ENCODE assay signal across 20 cellular contexts in the genomic region with DNA sequence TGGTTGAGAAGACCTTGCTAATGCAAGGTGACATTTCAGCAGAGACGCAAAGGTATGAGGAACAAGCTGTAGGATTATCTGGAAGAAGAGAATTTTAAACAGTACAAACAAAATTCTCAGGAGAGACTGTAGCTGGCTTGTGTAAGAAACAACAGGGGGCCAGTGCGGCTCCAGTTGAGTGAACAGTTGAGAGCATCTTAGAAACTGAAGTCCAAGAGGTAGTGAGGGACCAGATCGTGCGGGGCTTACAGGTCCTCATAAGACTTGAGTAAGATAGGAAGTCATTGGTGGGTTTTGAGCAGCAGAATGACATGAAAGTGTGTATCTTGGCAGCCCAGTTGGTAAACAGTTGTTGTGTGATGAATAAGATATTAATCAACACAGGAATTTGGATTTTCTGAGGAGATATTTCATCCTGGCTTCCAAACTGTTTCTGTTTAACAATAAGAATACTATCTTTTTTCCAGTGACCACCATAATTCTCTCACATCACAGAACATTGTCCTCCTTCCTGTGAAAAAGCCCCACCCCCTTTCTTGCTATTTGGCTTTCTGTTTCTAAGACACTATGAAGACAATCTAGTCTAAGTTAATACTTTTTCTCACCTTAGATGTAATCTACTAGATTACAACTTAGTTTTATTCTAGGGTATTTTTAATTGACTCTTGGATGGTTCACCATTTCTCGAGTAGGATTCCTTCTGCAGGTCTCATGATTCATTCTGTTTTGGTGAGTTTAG.
DNase-seq lines count a peak whose midpoint lies in the region; ATAC-seq, FAIRE-seq and TF ChIP-seq lines count a peak whose summit lies in the region.
"Had no signal": no experiment of that assay in that cellular context is flagged by ENCODE, and none has a peak within 500 bp of the region (broad histone marks: within the 10 kb centered on the region; RNA-seq: fewer than 3 reads in every experiment).

No MANE protein-coding gene starts in this region.

- no peaks in the 10 kb centered on the region for H3K9me3 ChIP-seq in parathyroid adenoma (ENCODE audit: control insufficient read depth, low read length)
- H3K9me3 ChIP-seq in esophagus squamous epithelium, result no peaks in the 10 kb centered on the region

- TF ChIP-seq CTCF in parathyroid adenoma (IDR thresholded peaks at IDR 0.05), result no peak
- no peak for TF ChIP-seq CTCF in esophagus squamous epithelium (IDR thresholded peaks at IDR 0.05)

- peak; percentile 51 for ATAC-seq in activated CD8-positive, alpha-beta memory T cell treated with anti-CD3 and anti-CD28 coated beads, Interleukin-2, amount 10 ng/mL, durations not matched to agents 7 days and 5 days
- no peak for ATAC-seq in activated naive CD8-positive, alpha-beta T cell treated with anti-CD3 and anti-CD28 coated beads, Interleukin-2, amount 50 U/mL, for 24 hours
- no peak for ATAC-seq in GM18870 (IDR thresholded peaks at IDR 0.05; ENCODE audit: unreplicated experiment)

- peak overlapping the region; percentile 54 for H3K4me2 ChIP-seq in parathyroid adenoma (ENCODE audit: low read length)

- no peaks in the 10 kb centered on the region for H3K27me3 ChIP-seq in parathyroid adenoma (ENCODE audit: control insufficient read depth, insufficient read depth, low read length)
- no peaks in the 10 kb centered on the region for H3K27me3 ChIP-seq in esophagus squamous epithelium

- H3K36me3 ChIP-seq in parathyroid adenoma (ENCODE audit: control insufficient read depth, insufficient read depth, low read length) (no peaks in the 10 kb centered on the region), esophagus squamous epithelium (peaks cover 22 to 94% (median 29%) of the 10 kb centered on the region in 3 donors)

- no peak overlapping the region for H2AFZ ChIP-seq in parathyroid adenoma

- H3K27me3 Mint-ChIP-seq in activated CD8-positive, alpha-beta memory T cell treated with anti-CD3 and anti-CD28 coated beads, Interleukin-2, amount 10 ng/mL, durations not matched to agents 7 days and 5 days, result no peaks in the 10 kb centered on the region
- H3K27me3 Mint-ChIP-seq in activated naive CD8-positive, alpha-beta T cell treated with anti-CD3 and anti-CD28 coated beads, Interleukin-2, amount 50 U/mL, for 24 hours, result no peaks in the 10 kb centered on the region

- H3K79me2 ChIP-seq in parathyroid adenoma, result peaks cover 2% of the 10 kb centered on the region

- CTCF ChIA-PET in activated CD8-positive, alpha-beta memory T cell treated with anti-CD3 and anti-CD28 coated beads, Interleukin-2, amount 10 ng/mL, durations not matched to agents 7 days and 5 days (lab: Charles Lee), result interaction anchor here (0.9 kb wide), 1 partner anchor 10 kb away, joined by 3 read pairs; no protein-coding TSS in a partner anchor

- no peak overlapping the region for H3K27ac Mint-ChIP-seq in activated CD8-positive, alpha-beta memory T cell treated with anti-CD3 and anti-CD28 coated beads, Interleukin-2, amount 10 ng/mL, durations not matched to agents 7 days and 5 days
- peak overlapping the region; percentile 40 for H3K27ac Mint-ChIP-seq in activated naive CD8-positive, alpha-beta T cell treated with anti-CD3 and anti-CD28 coated beads, Interleukin-2, amount 50 U/mL, for 24 hours

- 93% methylated on average over 5 of the region's 5 CpGs for WGBS in esophagus squamous epithelium, 2 donors

- no peak overlapping the region for H3K4me3 Mint-ChIP-seq in activated CD8-positive, alpha-beta memory T cell treated with anti-CD3 and anti-CD28 coated beads, Interleukin-2, amount 10 ng/mL, durations not matched to agents 7 days and 5 days
- H3K4me3 Mint-ChIP-seq in activated naive CD8-positive, alpha-beta T cell treated with anti-CD3 and anti-CD28 coated beads, Interleukin-2, amount 50 U/mL, for 24 hours, result no peak overlapping the region

- peak; percentile 18 for FAIRE-seq in GM19239 (lab: Jason Lieb, UNC)
- FAIRE-seq: G401.6, GM12892, HTR-8/SVneo had no signal

- DNase-seq in activated CD8-positive, alpha-beta memory T cell treated with anti-CD3 and anti-CD28 coated beads, Interleukin-2, amount 10 ng/mL, durations not matched to agents 7 days and 5 days, result no peak
- DNase-seq in activated CD8-positive, alpha-beta memory T cell treated with anti-CD3 and anti-CD28 coated beads, Interleukin-2, amount 50 U/mL, for 4 hours, result no peak
- DNase-seq in GM19239 (ENCODE audit: insufficient read length, low spot score), result no peak
- no peak for DNase-seq in activated naive CD8-positive, alpha-beta T cell treated with anti-CD3 and anti-CD28 coated beads, Interleukin-2, amount 50 U/mL, for 24 hours
- no peak for DNase-seq in esophagus squamous epithelium (lab: John Stamatoyannopoulos, UW)
- no peak for DNase-seq in cerebellum (ENCODE audit: low spot score)
- DNase-seq: AML-193; Calu3; GOT3; NCI-H1436 treated with DMSO at 0.1 percent for 48 hours; NCI-H2081; NCI-H345; NCI-H69; NK-92 treated with Interleukin-12 subunit alpha and Interleukin-12 subunit beta, amount 100 ng/mL, for 24 hours had no signal

- H3K27ac ChIP-seq in parathyroid adenoma (peak overlapping the region; percentile 81), esophagus squamous epithelium (no peak overlapping the region)
- H3K27ac ChIP-seq: RWPE1 had no signal

- no peaks in the 10 kb centered on the region for H3K9me3 Mint-ChIP-seq in activated CD8-positive, alpha-beta memory T cell treated with anti-CD3 and anti-CD28 coated beads, Interleukin-2, amount 10 ng/mL, durations not matched to agents 7 days and 5 days (ENCODE audit: low read depth)
- no peaks in the 10 kb centered on the region for H3K9me3 Mint-ChIP-seq in activated naive CD8-positive, alpha-beta T cell treated with anti-CD3 and anti-CD28 coated beads, Interleukin-2, amount 50 U/mL, for 24 hours

- H3K9ac ChIP-seq in parathyroid adenoma, result no peak overlapping the region

- TF ChIP-seq POLR2A in esophagus squamous epithelium (IDR thresholded peaks at IDR 0.05), result no peak

- peaks cover 72% of the 10 kb centered on the region for H3K36me3 Mint-ChIP-seq in activated CD8-positive, alpha-beta memory T cell treated with anti-CD3 and anti-CD28 coated beads, Interleukin-2, amount 10 ng/mL, durations not matched to agents 7 days and 5 days
- H3K36me3 Mint-ChIP-seq in activated naive CD8-positive, alpha-beta T cell treated with anti-CD3 and anti-CD28 coated beads, Interleukin-2, amount 50 U/mL, for 24 hours (ENCODE audit: low read depth), result peaks cover 72% of the 10 kb centered on the region

- intact Hi-C loops in esophagus squamous epithelium (cut with DNase I), result no loop called here

- H3K4me1 ChIP-seq in parathyroid adenoma (peaks cover 29% of the 10 kb centered on the region), esophagus squamous epithelium (peaks cover 0 to 4% (median 0%) of the 10 kb centered on the region in 3 donors)

- H3K4me1 Mint-ChIP-seq in activated CD8-positive, alpha-beta memory T cell treated with anti-CD3 and anti-CD28 coated beads, Interleukin-2, amount 10 ng/mL, durations not matched to agents 7 days and 5 days, result peaks cover 23% of the 10 kb centered on the region
- H3K4me1 Mint-ChIP-seq in activated naive CD8-positive, alpha-beta T cell treated with anti-CD3 and anti-CD28 coated beads, Interleukin-2, amount 50 U/mL, for 24 hours, result peaks cover 15% of the 10 kb centered on the region

- H3K4me3 ChIP-seq in parathyroid adenoma (ENCODE audit: low read depth, low read length) (peak overlapping the region; percentile 19), esophagus squamous epithelium (no peak overlapping the region)
